ENCODE assay signal across 1 cellular context in genomic region chr14:49659526-49660455, GRCh38.
TF ChIP-seq lines count a peak whose summit lies in the region.

No MANE protein-coding gene starts in this region.

TF ChIP-seq in HepG2, 621 proteins besides CTCF, POLR2A, EP300 and RAD21 (continued from another document and continues in another):
- TF ChIP-seq ZNF142 (CRISPR knock-in tag; IDR thresholded peaks at IDR 0.05), result no peak
- no peak for TF ChIP-seq ZNF746 (CRISPR knock-in tag; IDR thresholded peaks at IDR 0.05)
- no peak for TF ChIP-seq RARG (CRISPR knock-in tag; IDR thresholded peaks at IDR 0.05; ENCODE audit: low read depth)
- TF ChIP-seq ZFYVE20 (CRISPR knock-in tag; IDR thresholded peaks at IDR 0.05; ENCODE audit: borderline replicate concordance, low read depth), result no peak
- TF ChIP-seq ZNF207 (IDR thresholded peaks at IDR 0.05; ENCODE audit: borderline replicate concordance), result no peak
- TF ChIP-seq RXRB (CRISPR knock-in tag; IDR thresholded peaks at IDR 0.05; ENCODE audit: borderline replicate concordance), result peak; percentile 67; the same call in 1 of the 2 replicates
- TF ChIP-seq ZNF317 (CRISPR knock-in tag; IDR thresholded peaks at IDR 0.05), result no peak
- TF ChIP-seq HNRNPLL (IDR thresholded peaks at IDR 0.05; ENCODE audit: low read depth, low read length, poor library complexity, severe bottlenecking), result no peak
- TF ChIP-seq ZBTB1 (CRISPR knock-in tag; IDR thresholded peaks at IDR 0.05; ENCODE audit: borderline replicate concordance), result no peak
- no peak for TF ChIP-seq PHF8 (CRISPR knock-in tag; IDR thresholded peaks at IDR 0.05)
- no peak for TF ChIP-seq NFE2L1 (CRISPR knock-in tag; IDR thresholded peaks at IDR 0.05; ENCODE audit: borderline replicate concordance)
- TF ChIP-seq SIN3A (IDR thresholded peaks at IDR 0.05; ENCODE audit: borderline replicate concordance, low read depth, low read length), result no peak
- TF ChIP-seq FOSL2 (CRISPR knock-in tag; IDR thresholded peaks at IDR 0.05), result peak; percentile 36; the same call in 1 of the 2 replicates
- TF ChIP-seq RFX3 (CRISPR knock-in tag; IDR thresholded peaks at IDR 0.05), result 0 out of 2 replicates have a peak, but pooled peaks have one; percentile 31
- TF ChIP-seq MIER3 (CRISPR knock-in tag; IDR thresholded peaks at IDR 0.05; ENCODE audit: borderline replicate concordance), result peak; percentile 58; the same call in 1 of the 2 replicates
- TF ChIP-seq ZNF331 (CRISPR knock-in tag; IDR thresholded peaks at IDR 0.05), result peak; percentile 56; the same call in 1 of the 2 replicates
- peak; percentile 32; the same call in 1 of the 2 replicates for TF ChIP-seq PAXIP1 (CRISPR knock-in tag; conservative IDR thresholded peaks at IDR 0.05)
- TF ChIP-seq KLF16 (CRISPR knock-in tag; IDR thresholded peaks at IDR 0.05), result 0 out of 4 replicates have a peak, but pooled peaks of 1 of the 2 experiments have one; percentile 59
- peak; percentile 34; the same call in 1 of the 2 replicates for TF ChIP-seq KAT8 (CRISPR knock-in tag; IDR thresholded peaks at IDR 0.05)
- peak; percentile 7; the same call in 1 of the 2 replicates for TF ChIP-seq ZNF878 (CRISPR knock-in tag; IDR thresholded peaks at IDR 0.05)
- TF ChIP-seq FOXA1 (IDR thresholded peaks at IDR 0.05), result peak; percentile 54; the same call in 1 of the 2 replicates
- TF ChIP-seq FOXA1 (CRISPR knock-in tag; IDR thresholded peaks at IDR 0.05), result peak; percentile 93
- TF ChIP-seq ZFP36 (IDR thresholded peaks at IDR 0.05; ENCODE audit: borderline replicate concordance, low read depth, low read length, partially characterized antibody), result no peak
- no peak for TF ChIP-seq CBX2 (IDR thresholded peaks at IDR 0.05; ENCODE audit: low read depth, low read length)
- no peak for TF ChIP-seq CBX2 (CRISPR knock-in tag; IDR thresholded peaks at IDR 0.05; ENCODE audit: low read depth)
- no peak for TF ChIP-seq ZSCAN29 (CRISPR knock-in tag; conservative IDR thresholded peaks at IDR 0.05)
- 0 out of 2 replicates have a peak, but pooled peaks have one; percentile 55 for TF ChIP-seq ZBTB25 (CRISPR knock-in tag; IDR thresholded peaks at IDR 0.05)
- peak; percentile 91 for TF ChIP-seq ATF2 (CRISPR knock-in tag; IDR thresholded peaks at IDR 0.05)
- TF ChIP-seq ZBTB10 (CRISPR knock-in tag; IDR thresholded peaks at IDR 0.05; ENCODE audit: borderline replicate concordance), result no peak
- no peak for TF ChIP-seq ZNF337 (CRISPR knock-in tag; IDR thresholded peaks at IDR 0.05; ENCODE audit: borderline replicate concordance, low read depth)
- TF ChIP-seq CREM (IDR thresholded peaks at IDR 0.05), result peak; percentile 41; the same call in 1 of the 2 replicates
- no peak for TF ChIP-seq CREM (CRISPR knock-in tag; IDR thresholded peaks at IDR 0.05)
- TF ChIP-seq SOX5 (CRISPR knock-in tag; IDR thresholded peaks at IDR 0.05; ENCODE audit: borderline replicate concordance), result peak; percentile 68; the same call in 1 of the 2 replicates
- TF ChIP-seq ZSCAN31 (CRISPR knock-in tag; IDR thresholded peaks at IDR 0.05; ENCODE audit: low read depth), result no peak
- TF ChIP-seq ZFAT (CRISPR knock-in tag; conservative IDR thresholded peaks at IDR 0.05), result no peak
- TF ChIP-seq BCL6 (CRISPR knock-in tag; IDR thresholded peaks at IDR 0.05), result peak; percentile 53; the same call in 1 of the 2 replicates
- no peak for TF ChIP-seq NFYC (CRISPR knock-in tag; IDR thresholded peaks at IDR 0.05)
- no peak for TF ChIP-seq ZNF503 (CRISPR knock-in tag; IDR thresholded peaks at IDR 0.05)
- no peak for TF ChIP-seq TCF12 (IDR thresholded peaks at IDR 0.05)
- no peak for TF ChIP-seq TCF12 (CRISPR knock-in tag; IDR thresholded peaks at IDR 0.05)
- no peak for TF ChIP-seq ZFP62 (CRISPR knock-in tag; IDR thresholded peaks at IDR 0.05)
- no peak for TF ChIP-seq ZNF777 (CRISPR knock-in tag; IDR thresholded peaks at IDR 0.05)
- no peak for TF ChIP-seq ZNF468 (CRISPR knock-in tag; IDR thresholded peaks at IDR 0.05)
- TF ChIP-seq CENPX (CRISPR knock-in tag; IDR thresholded peaks at IDR 0.05), result no peak
- TF ChIP-seq SUZ12 (IDR thresholded peaks at IDR 0.05; ENCODE audit: low read depth, low read length), result no peak
- TF ChIP-seq ZXDC (CRISPR knock-in tag; IDR thresholded peaks at IDR 0.05), result no peak
- no peak for TF ChIP-seq ZNF253 (CRISPR knock-in tag; IDR thresholded peaks at IDR 0.05; ENCODE audit: borderline replicate concordance)
- TF ChIP-seq ZNF451 (CRISPR knock-in tag; IDR thresholded peaks at IDR 0.05), result no peak
- TF ChIP-seq HMG20A (CRISPR knock-in tag; IDR thresholded peaks at IDR 0.05; ENCODE audit: borderline replicate concordance), result peak; percentile 54; the same call in 1 of the 2 replicates
